In genomic region chr10:74900297-74900696, GRCh38 we compare ENCODE assay signal across 11 cellular contexts.
DNase-seq lines count a peak whose midpoint lies in the region; ATAC-seq and TF ChIP-seq lines count a peak whose summit lies in the region.
"Had no signal": no experiment of that assay in that cellular context is flagged by ENCODE, and none has a peak within 500 bp of the region (broad histone marks: within the 10 kb centered on the region; RNA-seq: fewer than 3 reads in every experiment).

No MANE protein-coding gene starts in this region.

- CTCF ChIA-PET in OCI-LY7 (lab: Charles Lee; ENCODE audit: unreplicated experiment): no interaction called here

- H4K20me1 ChIP-seq in OCI-LY7 (ENCODE audit: insufficient read depth, low read length) (no peaks in the 10 kb centered on the region), osteoblast (ENCODE audit: insufficient read depth, low read length) (peaks cover 30% of the 10 kb centered on the region), neural progenitor cell (ENCODE audit: low read depth) (peaks cover 8% of the 10 kb centered on the region)

- no peaks in the 10 kb centered on the region for H3K9me3 Mint-ChIP-seq in stimulated activated memory B cell treated with anti-CD40 and anti-IgM and Interleukin-4, amounts not matched to agents 10 μg/mL and 1 μg/mL and 100 μg/mL, for 72 hours
- H3K9me3 Mint-ChIP-seq in neural progenitor cell: no peaks in the 10 kb centered on the region

- H3K4me3 Mint-ChIP-seq in stimulated activated memory B cell treated with anti-CD40 and anti-IgM and Interleukin-4, amounts not matched to agents 10 μg/mL and 1 μg/mL and 100 μg/mL, for 72 hours: no peak overlapping the region
- no peak overlapping the region for H3K4me3 Mint-ChIP-seq in neural progenitor cell

- H3K79me2 ChIP-seq in OCI-LY7 (ENCODE audit: insufficient read depth, low read depth, low read length) (no peaks in the 10 kb centered on the region), osteoblast (ENCODE audit: insufficient read depth, low read length) (peaks cover 65% of the 10 kb centered on the region), neural progenitor cell (ENCODE audit: low read depth) (peaks cover 35% of the 10 kb centered on the region)

- H3K4me3 ChIP-seq in OCI-LY7 (ENCODE audit: low read depth, low read length, poor library complexity, severe bottlenecking) (no peak overlapping the region), osteoblast (ENCODE audit: insufficient read depth, low read length) (no peak overlapping the region), neural progenitor cell (no peak overlapping the region)
- H3K4me3 ChIP-seq: left lung, upper lobe of left lung had no signal

- H3K4me2 ChIP-seq in OCI-LY7 (ENCODE audit: low read length) (no peak overlapping the region), osteoblast (ENCODE audit: insufficient read depth, low read length) (no peak overlapping the region), neural progenitor cell (no peak overlapping the region)

- no peaks in the 10 kb centered on the region for H3K36me3 ChIP-seq in OCI-LY7 (ENCODE audit: insufficient read depth, low read length)
- H3K36me3 ChIP-seq in osteoblast (ENCODE audit: insufficient read depth, low read length): no peaks in the 10 kb centered on the region
- H3K36me3 ChIP-seq in neural progenitor cell: no peaks in the 10 kb centered on the region
- H3K36me3 ChIP-seq: left lung, upper lobe of left lung had no signal

- H3K9me2 ChIP-seq in OCI-LY7 (ENCODE audit: insufficient read depth, low read length): no peaks in the 10 kb centered on the region; the same call in 1 of the 2 replicates

- H2AFZ ChIP-seq in OCI-LY7 (ENCODE audit: low read length) (no peak overlapping the region), osteoblast (ENCODE audit: low read length) (no peak overlapping the region), neural progenitor cell (replicated peaks) (no peak overlapping the region)

- intact Hi-C loops in OCI-LY7 (cut with micrococcal nuclease; ENCODE audit: unreplicated experiment): no loop called here

- peak overlapping the region; percentile 38 for H3K27ac Mint-ChIP-seq in stimulated activated memory B cell treated with anti-CD40 and anti-IgM and Interleukin-4, amounts not matched to agents 10 μg/mL and 1 μg/mL and 100 μg/mL, for 72 hours
- no peak overlapping the region for H3K27ac Mint-ChIP-seq in neural progenitor cell

- H3K4me1 Mint-ChIP-seq in stimulated activated memory B cell treated with anti-CD40 and anti-IgM and Interleukin-4, amounts not matched to agents 10 μg/mL and 1 μg/mL and 100 μg/mL, for 72 hours: peaks cover 48% of the 10 kb centered on the region
- peaks cover 17% of the 10 kb centered on the region for H3K4me1 Mint-ChIP-seq in neural progenitor cell

- DNase-seq in activated CD8-positive, alpha-beta memory T cell treated with anti-CD3 and anti-CD28 coated beads for 24 hours: peak; percentile 66
- DNase-seq in activated CD8-positive, alpha-beta memory T cell treated with anti-CD3 and anti-CD28 coated beads, Interleukin-2, amount 50 U/mL, for 48 hours: no peak
- DNase-seq in OCI-LY7 (ENCODE audit: low spot score): peak; percentile 12
- DNase-seq in NCI-H524 (lab: John Stamatoyannopoulos, UW): no peak
- no peak for DNase-seq in osteoblast (ENCODE audit: insufficient read length, low spot score, missing footprints)
- no peak for DNase-seq in neural progenitor cell (ENCODE audit: low spot score)
- DNase-seq: left lung, upper lobe of left lung had no signal

- H3K9me3 ChIP-seq in OCI-LY7 (ENCODE audit: low read length) (no peaks in the 10 kb centered on the region), osteoblast (ENCODE audit: low read depth, low read length) (no peaks in the 10 kb centered on the region), neural progenitor cell (ENCODE audit: low read depth) (no peaks in the 10 kb centered on the region)
- H3K9me3 ChIP-seq: left lung, upper lobe of left lung had no signal

- H3K27ac ChIP-seq in OCI-LY7 (ENCODE audit: low read depth, low read length, poor library complexity, severe bottlenecking) (no peak overlapping the region), osteoblast (ENCODE audit: low read depth, low read length) (no peak overlapping the region), neural progenitor cell (no peak overlapping the region)
- H3K27ac ChIP-seq: left lung, upper lobe of left lung had no signal

- H3K27me3 ChIP-seq in osteoblast (ENCODE audit: insufficient read depth, low read length) (no peaks in the 10 kb centered on the region), neural progenitor cell (no peaks in the 10 kb centered on the region)
- H3K27me3 ChIP-seq: left lung, upper lobe of left lung had no signal

- peak; percentile 55 for ATAC-seq in HG02623 (IDR thresholded peaks at IDR 0.05; ENCODE audit: unreplicated experiment)
- peak; percentile 60 for ATAC-seq in stimulated activated memory B cell treated with anti-CD40 and anti-IgM and Interleukin-4, amounts not matched to agents 10 μg/mL and 1 μg/mL and 100 μg/mL, for 72 hours
- ATAC-seq: left lung, Panc1 had no signal

- no peaks in the 10 kb centered on the region for H3F3A ChIP-seq in neural progenitor cell (ENCODE audit: low read depth)

- H3K36me3 Mint-ChIP-seq in stimulated activated memory B cell treated with anti-CD40 and anti-IgM and Interleukin-4, amounts not matched to agents 10 μg/mL and 1 μg/mL and 100 μg/mL, for 72 hours: peaks cover 11% of the 10 kb centered on the region
- peaks cover 1% of the 10 kb centered on the region for H3K36me3 Mint-ChIP-seq in neural progenitor cell

- no peaks in the 10 kb centered on the region for H3K27me3 Mint-ChIP-seq in stimulated activated memory B cell treated with anti-CD40 and anti-IgM and Interleukin-4, amounts not matched to agents 10 μg/mL and 1 μg/mL and 100 μg/mL, for 72 hours
- H3K27me3 Mint-ChIP-seq in neural progenitor cell (ENCODE audit: insufficient read depth, low read depth): no peaks in the 10 kb centered on the region

- BruUV-seq in OCI-LY7 (replicated peaks; lab: Mats Ljungman, UMichigan): no TSS peak

- no peak overlapping the region for H3K9ac ChIP-seq in neural progenitor cell

- POLR2A ChIA-PET in OCI-LY7 (lab: Charles Lee): no interaction called here

- TF ChIP-seq CTCF in OCI-LY7 (conservative IDR thresholded peaks at IDR 0.05; ENCODE audit: low read length): no peak
- TF ChIP-seq CTCF in osteoblast (IDR thresholded peaks at IDR 0.05; ENCODE audit: extremely low read depth, low read depth, low read length): no peak
- no peak for TF ChIP-seq CTCF in neural progenitor cell (IDR thresholded peaks at IDR 0.05)

- H3K4me1 ChIP-seq in OCI-LY7 (ENCODE audit: insufficient read depth, low read length, poor library complexity, severe bottlenecking): peaks cover 14% of the 10 kb centered on the region
- H3K4me1 ChIP-seq in osteoblast (ENCODE audit: insufficient read depth, low read length): peaks cover 8% of the 10 kb centered on the region
- peaks cover 14% of the 10 kb centered on the region for H3K4me1 ChIP-seq in neural progenitor cell

Comparison
In these comparisons a context has a peak if more than half of its experiments do, and no peak if none do; other contexts are left out.
1. DNase-seq: peak in activated CD8-positive, alpha-beta memory T cell treated with anti-CD3 and anti-CD28 coated beads for 24 hours (single experiment) and OCI-LY7 (single experiment); none in activated CD8-positive, alpha-beta memory T cell treated with anti-CD3 and anti-CD28 coated beads, Interleukin-2, amount 50 U/mL, for 48 hours (single experiment), NCI-H524 (0 of 2), osteoblast (single experiment) and neural progenitor cell (single experiment).